In the genomic region with DNA sequence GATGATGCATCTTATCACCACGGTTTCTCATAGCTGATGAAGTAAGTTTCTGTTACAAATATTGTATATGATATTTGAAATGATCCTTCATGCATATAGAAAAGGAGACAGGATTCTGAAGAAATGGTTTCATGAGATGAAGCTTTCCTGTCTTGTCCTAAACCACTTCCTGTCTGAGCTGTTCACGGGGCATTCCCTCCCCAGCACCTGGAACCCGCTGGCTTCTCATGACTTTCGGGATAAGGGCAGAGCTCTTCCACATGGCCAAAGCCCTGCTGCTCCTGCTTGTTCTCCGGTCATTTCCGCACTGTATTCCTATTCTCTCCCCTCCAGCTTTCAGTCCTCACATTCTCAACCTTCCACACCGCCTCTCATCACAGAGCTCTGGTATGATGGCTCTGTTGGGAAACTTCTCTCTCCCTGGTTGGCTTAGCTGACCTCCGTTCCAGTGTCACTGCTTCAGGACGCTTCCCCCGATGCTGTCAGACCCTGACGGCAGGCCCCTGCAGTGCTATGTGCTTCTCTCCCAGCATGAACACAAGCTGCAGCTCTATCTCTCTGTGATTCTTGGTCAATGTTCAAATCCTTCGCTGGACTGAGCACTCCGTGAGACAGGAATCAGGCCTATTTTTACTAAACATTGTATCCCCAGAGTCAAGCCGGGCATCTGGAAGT, we compare ENCODE assay signal across 21 cellular contexts.
DNase-seq lines count a peak whose midpoint lies in the region; ATAC-seq and TF ChIP-seq lines count a peak whose summit lies in the region.
"Had no signal": no experiment of that assay in that cellular context is flagged by ENCODE, and none has a peak within 500 bp of the region (broad histone marks: within the 10 kb centered on the region; RNA-seq: fewer than 3 reads in every experiment).

No MANE protein-coding gene starts in this region.

- DNase-seq in heart left ventricle (no peak), left cardiac atrium (no peak), OCI-LY7 (ENCODE audit: low spot score) (no peak), mesenchymal stem cell (no peak), head of caudate nucleus (no peak), hepatocyte (ENCODE audit: low spot score) (no peak), HEK293T (ENCODE audit: extremely low spot score) (no peak)
- DNase-seq: activated B cell treated with CpG ODN at 0.5 μM for 24 hours; activated T-cell treated with anti-CD3 and anti-CD28 coated beads, Interleukin-2, amount 50 U/mL, for 48 hours; CD8-positive, alpha-beta T cell; DMS153; esophagus squamous epithelium; KBM-7; naive thymus-derived CD8-positive, alpha-beta T cell; NCI-H1436 treated with DMSO at 0.1 percent for 48 hours; NCI-H524; SK-N-SH; T1000; uterus had no signal

- no peak overlapping the region for H3K23ac ChIP-seq in mesenchymal stem cell (ENCODE audit: low read length in 2 of 2)

- CTCF ChIA-PET in OCI-LY7 (lab: Charles Lee; ENCODE audit: unreplicated experiment), result no interaction called here
- CTCF ChIA-PET in HEK293T (lab: Yijun Ruan, JAX), result no interaction called here

- no peak overlapping the region for H2AFZ ChIP-seq in OCI-LY7 (ENCODE audit: low read length)
- H2AFZ ChIP-seq in mesenchymal stem cell (ENCODE audit: low read depth, low read length), result no peak overlapping the region
- no peak overlapping the region for H2AFZ ChIP-seq in hepatocyte

- BruUV-seq in OCI-LY7 (replicated peaks; lab: Mats Ljungman, UMichigan), result no TSS peak

- H3K9me3 ChIP-seq in heart left ventricle (no peaks in the 10 kb centered on the region), OCI-LY7 (ENCODE audit: low read length) (no peaks in the 10 kb centered on the region), mesenchymal stem cell (ENCODE audit: control insufficient read depth, low read length) (no peaks in the 10 kb centered on the region), hepatocyte (ENCODE audit: low read depth) (no peaks in the 10 kb centered on the region)
- H3K9me3 ChIP-seq: esophagus squamous epithelium, prostate gland, SK-N-SH, uterus had no signal

- POLR2A ChIA-PET in OCI-LY7 (lab: Charles Lee), result interaction anchor here (1.2 kb wide), 1 partner anchor 13 kb away, joined by 4 read pairs; no protein-coding TSS in a partner anchor
- POLR2A ChIA-PET in HEK293T (lab: Yijun Ruan, JAX), result interaction anchor here (0.7 kb wide), 1 partner anchor 10 kb away, joined by 3 read pairs; no protein-coding TSS in a partner anchor

- H3K36me3 ChIP-seq in heart left ventricle (peaks cover 0 to 44% (median 9%) of the 10 kb centered on the region in 9 donors), OCI-LY7 (ENCODE audit: insufficient read depth, low read length) (no peaks in the 10 kb centered on the region), mesenchymal stem cell (ENCODE audit: control insufficient read depth in 1 of 2, insufficient read depth in 2 of 2, low read depth in 1 of 2, low read length in 2 of 2) (peaks cover 3 to 14% of the 10 kb centered on the region in 2 experiments), hepatocyte (replicated peaks; ENCODE audit: insufficient read depth, low read depth) (no peaks in the 10 kb centered on the region)
- H3K36me3 ChIP-seq: prostate gland, uterus had no signal

- TF ChIP-seq CTCF in heart left ventricle (IDR thresholded peaks at IDR 0.05) (no peak), OCI-LY7 (conservative IDR thresholded peaks at IDR 0.05; ENCODE audit: low read length) (no peak), hepatocyte (IDR thresholded peaks at IDR 0.05; ENCODE audit: poor library complexity) (no peak)

- H3K4me3 ChIP-seq in heart left ventricle, result no peak overlapping the region
- no peak overlapping the region for H3K4me3 ChIP-seq in OCI-LY7 (ENCODE audit: low read depth, low read length, poor library complexity, severe bottlenecking)
- no peak overlapping the region for H3K4me3 ChIP-seq in mesenchymal stem cell (ENCODE audit: insufficient read depth in 1 of 2, low read depth in 1 of 2, low read length in 2 of 2)
- no peak overlapping the region for H3K4me3 ChIP-seq in hepatocyte
- H3K4me3 ChIP-seq: esophagus squamous epithelium, prostate gland, uterus had no signal

- no peak overlapping the region for H2BK120ac ChIP-seq in mesenchymal stem cell (ENCODE audit: low read depth, low read length)

- H4K91ac ChIP-seq in mesenchymal stem cell (ENCODE audit: low read length), result no peak overlapping the region

- no peaks in the 10 kb centered on the region for H3K9me2 ChIP-seq in OCI-LY7 (ENCODE audit: insufficient read depth, low read length)
- H3K9me2 ChIP-seq in hepatocyte (replicated peaks; ENCODE audit: insufficient read depth), result no peaks in the 10 kb centered on the region
- H3K9me2 ChIP-seq: SK-N-SH had no signal

- no peak overlapping the region for H2BK5ac ChIP-seq in mesenchymal stem cell (ENCODE audit: low read depth, low read length, poor library complexity, severe bottlenecking)

- peak in 1 of 4 donors; percentile 8 for ATAC-seq in heart left ventricle
- no peak for ATAC-seq in left cardiac atrium
- ATAC-seq: CD8-positive, alpha-beta T cell; left lobe of liver; naive thymus-derived CD8-positive, alpha-beta T cell had no signal

- H3K27me3 ChIP-seq in heart left ventricle, result no peaks in the 10 kb centered on the region
- no peaks in the 10 kb centered on the region for H3K27me3 ChIP-seq in mesenchymal stem cell (ENCODE audit: control insufficient read depth in 1 of 2, insufficient read depth in 1 of 2, low read length in 2 of 2)
- no peaks in the 10 kb centered on the region for H3K27me3 ChIP-seq in hepatocyte
- H3K27me3 ChIP-seq: uterus had no signal

- no peak overlapping the region for H4K8ac ChIP-seq in mesenchymal stem cell (ENCODE audit: low read length)

- H3K18ac ChIP-seq in mesenchymal stem cell (ENCODE audit: low read depth in 1 of 2, low read length in 2 of 2), result no peak overlapping the region

- H3K4me2 ChIP-seq in OCI-LY7 (ENCODE audit: low read length), result peak overlapping the region; percentile 21; the same call in 1 of the 2 replicates
- no peak overlapping the region for H3K4me2 ChIP-seq in mesenchymal stem cell (ENCODE audit: low read length, poor library complexity, severe bottlenecking)
- no peak overlapping the region for H3K4me2 ChIP-seq in hepatocyte
- H3K4me2 ChIP-seq: SK-N-SH had no signal

- no peak overlapping the region for H3K9ac ChIP-seq in mesenchymal stem cell (ENCODE audit: low read length)
- H3K9ac ChIP-seq: SK-N-SH had no signal

- H2BK12ac ChIP-seq in mesenchymal stem cell (ENCODE audit: low read length in 2 of 2), result no peak overlapping the region

- H3K4me1 ChIP-seq in heart left ventricle (peaks cover 0 to 64% (median 21%) of the 10 kb centered on the region in 12 donors), OCI-LY7 (ENCODE audit: insufficient read depth, low read length, poor library complexity, severe bottlenecking) (peaks cover 8% of the 10 kb centered on the region), mesenchymal stem cell (ENCODE audit: control insufficient read depth, insufficient read depth, low read depth, low read length) (peaks cover 45% of the 10 kb centered on the region), hepatocyte (ENCODE audit: insufficient read depth) (peaks cover 13% of the 10 kb centered on the region)
- H3K4me1 ChIP-seq: prostate gland, uterus had no signal

- H3K27ac ChIP-seq in heart left ventricle, result peak overlapping the region in 7 of 12 donors; percentile 3 to 56 (median 14)
- H3K27ac ChIP-seq in OCI-LY7 (ENCODE audit: low read depth, low read length, poor library complexity, severe bottlenecking), result no peak overlapping the region
- H3K27ac ChIP-seq in mesenchymal stem cell (ENCODE audit: low read length, poor library complexity, severe bottlenecking), result peak overlapping the region; percentile 56
- H3K27ac ChIP-seq in hepatocyte, result no peak overlapping the region
- H3K27ac ChIP-seq: esophagus squamous epithelium, prostate gland, uterus had no signal

- intact Hi-C loops in heart left ventricle (cut with DNase I) (no loop called here), left cardiac atrium (cut with DNase I) (no loop called here), OCI-LY7 (cut with micrococcal nuclease; ENCODE audit: unreplicated experiment) (no loop called here), head of caudate nucleus (cut with DNase I) (no loop called here)

- TF ChIP-seq POLR2A in heart left ventricle (IDR thresholded peaks at IDR 0.05), result no peak

- no peak overlapping the region for H2BK15ac ChIP-seq in mesenchymal stem cell (ENCODE audit: low read depth, poor library complexity, severe bottlenecking)

- H3K79me2 ChIP-seq in OCI-LY7 (ENCODE audit: insufficient read depth, low read depth, low read length), result no peaks in the 10 kb centered on the region
- no peaks in the 10 kb centered on the region for H3K79me2 ChIP-seq in hepatocyte

- no peak overlapping the region for H3K4ac ChIP-seq in mesenchymal stem cell (ENCODE audit: low read depth in 1 of 2, low read length in 2 of 2)

- H2AK5ac ChIP-seq in mesenchymal stem cell (ENCODE audit: low read length, severe bottlenecking), result no peak overlapping the region

- no peaks in the 10 kb centered on the region for H3K79me1 ChIP-seq in mesenchymal stem cell (replicated peaks; ENCODE audit: low read length, poor library complexity, severe bottlenecking)

- no peak overlapping the region for H3K14ac ChIP-seq in mesenchymal stem cell (ENCODE audit: low read length in 2 of 2)

- WGBS in heart left ventricle, 4 donors, result 64 to 75% (median 67%) methylated on average over 14 of the region's 14 CpGs
- 88% methylated on average over 14 of the region's 14 CpGs for WGBS in mesenchymal stem cell
- WGBS in hepatocyte (ENCODE audit: low lambda C conversion rate, missing lambda C conversion rate), result 88% methylated on average over 14 of the region's 14 CpGs

- H4K20me1 ChIP-seq in OCI-LY7 (ENCODE audit: insufficient read depth, low read length) (no peaks in the 10 kb centered on the region), hepatocyte (ENCODE audit: insufficient read depth, poor library complexity, severe bottlenecking) (no peaks in the 10 kb centered on the region)

TF ChIP-seq in HEK293T, 16 proteins besides CTCF, POLR2A, EP300 and RAD21 (continues in another document):
- TF ChIP-seq PKNOX1 (IDR thresholded peaks at IDR 0.05), result no peak
- TF ChIP-seq ZNF384 (IDR thresholded peaks at IDR 0.05), result no peak
- TF ChIP-seq HDGF (IDR thresholded peaks at IDR 0.05; ENCODE audit: borderline replicate concordance), result no peak
- no peak for TF ChIP-seq SP1 (IDR thresholded peaks at IDR 0.05)
- TF ChIP-seq SUZ12 (IDR thresholded peaks at IDR 0.05), result no peak
- TF ChIP-seq FOXM1 (IDR thresholded peaks at IDR 0.05; ENCODE audit: borderline replicate concordance), result no peak
- no peak for TF ChIP-seq FOXK2 (IDR thresholded peaks at IDR 0.05)
- no peak for TF ChIP-seq CTBP1 (IDR thresholded peaks at IDR 0.05; ENCODE audit: borderline replicate concordance)
- no peak for TF ChIP-seq NFRKB (IDR thresholded peaks at IDR 0.05)

Comparison
In these comparisons a context has a peak if more than half of its experiments do, and no peak if none do; other contexts are left out.
1. H3K27ac ChIP-seq: peak in heart left ventricle (7 of 12) and mesenchymal stem cell (single experiment); none in OCI-LY7 (single experiment) and hepatocyte (single experiment).